1 cellular context compared by ENCODE assay signal in the genomic region with DNA sequence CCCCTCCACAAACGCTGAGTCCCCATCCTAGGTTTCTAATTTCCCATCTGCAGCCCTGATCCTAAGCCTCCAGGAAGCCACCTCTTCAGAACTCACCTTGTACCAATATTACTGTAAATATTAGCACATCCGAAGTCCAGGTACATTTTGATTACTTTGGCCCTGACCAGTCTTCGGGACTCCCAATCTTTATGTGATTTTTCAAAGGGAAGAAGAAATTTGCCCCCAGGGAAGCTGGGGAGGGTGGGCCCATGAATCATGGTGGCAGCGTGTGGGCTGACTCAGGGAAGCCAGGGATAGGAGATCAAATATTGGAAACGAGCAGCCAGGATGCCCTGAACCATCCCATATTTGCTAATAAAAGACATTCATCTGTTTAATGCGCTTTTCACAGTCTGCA.
TF ChIP-seq lines count a peak whose summit lies in the region.

No MANE protein-coding gene starts in this region.

TF ChIP-seq in GM23338, 12 proteins besides CTCF, POLR2A, EP300 and RAD21 (continued from another document):
- TF ChIP-seq ZNF462 (CRISPR knock-in tag; IDR thresholded peaks at IDR 0.05) (no peak), EZH2phosphoT487 (IDR thresholded peaks at IDR 0.05; ENCODE audit: unreplicated experiment) (no peak)
